In genomic region chr7:30179016-30179436, GRCh38 we compare ENCODE assay signal across 1 cellular context.
A peak's percentile ranks its signal among the peaks of the same experiment; 100 is the strongest.
TF ChIP-seq lines count a peak whose summit lies in the region.

No MANE protein-coding gene starts in this region.

TF ChIP-seq in GM12878, 131 proteins besides CTCF, POLR2A, EP300 and RAD21 (continued from another document and continues in another):
- no peak for TF ChIP-seq PBX3 (IDR thresholded peaks at IDR 0.05; ENCODE audit: insufficient replicate concordance, low read depth, low read length)
- peak; percentile 37; the same call in 1 of the 2 replicates for TF ChIP-seq MTA2 (IDR thresholded peaks at IDR 0.05; ENCODE audit: low read depth)
- TF ChIP-seq TARDBP (IDR thresholded peaks at IDR 0.05; ENCODE audit: borderline replicate concordance) = no peak
- TF ChIP-seq HDAC2 (IDR thresholded peaks at IDR 0.05) = no peak
- no peak for TF ChIP-seq MEF2B (IDR thresholded peaks at IDR 0.05; ENCODE audit: partially characterized antibody, poor library complexity, severe bottlenecking)
- no peak for TF ChIP-seq SIX5 (IDR thresholded peaks at IDR 0.05; ENCODE audit: low read depth, low read length, severe bottlenecking)
- no peak for TF ChIP-seq BCL11A (IDR thresholded peaks at IDR 0.05; ENCODE audit: low read depth, low read length)
- TF ChIP-seq MAX (IDR thresholded peaks at IDR 0.05; ENCODE audit: low read depth, low read length) = no peak
- TF ChIP-seq MEF2A (IDR thresholded peaks at IDR 0.05; ENCODE audit: insufficient read depth, low read depth, low read length) = no peak
- TF ChIP-seq SUPT20H (IDR thresholded peaks at IDR 0.05; ENCODE audit: borderline replicate concordance, control insufficient read depth, low read depth, low read length) = no peak
- TF ChIP-seq CEBPB (IDR thresholded peaks at IDR 0.05; ENCODE audit: borderline replicate concordance in 1 of 2, low read depth in 2 of 2, low read length in 2 of 2) = no peak
- TF ChIP-seq, protein P1, sequence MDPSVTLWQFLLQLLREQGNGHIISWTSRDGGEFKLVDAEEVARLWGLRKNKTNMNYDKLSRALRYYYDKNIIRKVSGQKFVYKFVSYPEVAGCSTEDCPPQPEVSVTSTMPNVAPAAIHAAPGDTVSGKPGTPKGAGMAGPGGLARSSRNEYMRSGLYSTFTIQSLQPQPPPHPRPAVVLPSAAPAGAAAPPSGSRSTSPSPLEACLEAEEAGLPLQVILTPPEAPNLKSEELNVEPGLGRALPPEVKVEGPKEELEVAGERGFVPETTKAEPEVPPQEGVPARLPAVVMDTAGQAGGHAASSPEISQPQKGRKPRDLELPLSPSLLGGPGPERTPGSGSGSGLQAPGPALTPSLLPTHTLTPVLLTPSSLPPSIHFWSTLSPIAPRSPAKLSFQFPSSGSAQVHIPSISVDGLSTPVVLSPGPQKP (IDR thresholded peaks at IDR 0.05; ENCODE audit: low read depth, low read length) = no peak
- no peak for TF ChIP-seq USF1 (IDR thresholded peaks at IDR 0.05; ENCODE audit: borderline replicate concordance, extremely low read length, insufficient read depth, low read depth, low read length)
- no peak for TF ChIP-seq TCF3 (IDR thresholded peaks at IDR 0.05; ENCODE audit: borderline replicate concordance, insufficient read depth, low read depth, low read length)
- no peak for TF ChIP-seq ATF3 (IDR thresholded peaks at IDR 0.05; ENCODE audit: borderline replicate concordance, extremely low read depth, low read depth, low read length)
- 0 out of 2 replicates have a peak, but pooled peaks have one; percentile 51 for TF ChIP-seq DPF2 (IDR thresholded peaks at IDR 0.05)
- TF ChIP-seq BACH1 (IDR thresholded peaks at IDR 0.05; ENCODE audit: borderline replicate concordance) = no peak
- no peak for TF ChIP-seq CBFB (IDR thresholded peaks at IDR 0.05; ENCODE audit: low read depth)
- no peak for TF ChIP-seq SMC3 (IDR thresholded peaks at IDR 0.05; ENCODE audit: borderline replicate concordance, low read length)
- TF ChIP-seq CREM (IDR thresholded peaks at IDR 0.05; ENCODE audit: low read depth) = no peak
- no peak for TF ChIP-seq KAT2A (conservative IDR thresholded peaks at IDR 0.05; ENCODE audit: control insufficient read depth, low read depth, low read length)
- no peak for TF ChIP-seq ZSCAN29 (IDR thresholded peaks at IDR 0.05)
- no peak for TF ChIP-seq RCOR1 (conservative IDR thresholded peaks at IDR 0.05; ENCODE audit: low read depth, low read length)
- TF ChIP-seq IKZF2 (IDR thresholded peaks at IDR 0.05) = peak; percentile 76 to 78
- TF ChIP-seq, protein P2, sequence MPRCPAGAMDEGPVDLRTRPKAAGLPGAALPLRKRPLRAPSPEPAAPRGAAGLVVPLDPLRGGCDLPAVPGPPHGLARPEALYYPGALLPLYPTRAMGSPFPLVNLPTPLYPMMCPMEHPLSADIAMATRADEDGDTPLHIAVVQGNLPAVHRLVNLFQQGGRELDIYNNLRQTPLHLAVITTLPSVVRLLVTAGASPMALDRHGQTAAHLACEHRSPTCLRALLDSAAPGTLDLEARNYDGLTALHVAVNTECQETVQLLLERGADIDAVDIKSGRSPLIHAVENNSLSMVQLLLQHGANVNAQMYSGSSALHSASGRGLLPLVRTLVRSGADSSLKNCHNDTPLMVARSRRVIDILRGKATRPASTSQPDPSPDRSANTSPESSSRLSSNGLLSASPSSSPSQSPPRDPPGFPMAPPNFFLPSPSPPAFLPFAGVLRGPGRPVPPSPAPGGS (IDR thresholded peaks at IDR 0.05; ENCODE audit: borderline replicate concordance, insufficient read depth, low read depth, low read length, poor library complexity, severe bottlenecking) = no peak
- TF ChIP-seq JUNB (IDR thresholded peaks at IDR 0.05) = no peak
- TF ChIP-seq RB1 (IDR thresholded peaks at IDR 0.05; ENCODE audit: borderline replicate concordance) = no peak
- no peak for TF ChIP-seq PKNOX1 (IDR thresholded peaks at IDR 0.05)
- no peak; a peak in 1 of 4 replicates for TF ChIP-seq BHLHE40 (IDR thresholded peaks at IDR 0.05; ENCODE audit: borderline replicate concordance in 1 of 2, low read depth in 2 of 2, low read length in 1 of 2)
- no peak for TF ChIP-seq CHD4 (IDR thresholded peaks at IDR 0.05)
- TF ChIP-seq GABPA (IDR thresholded peaks at IDR 0.05; ENCODE audit: low read depth) = no peak
- TF ChIP-seq, protein P3, sequence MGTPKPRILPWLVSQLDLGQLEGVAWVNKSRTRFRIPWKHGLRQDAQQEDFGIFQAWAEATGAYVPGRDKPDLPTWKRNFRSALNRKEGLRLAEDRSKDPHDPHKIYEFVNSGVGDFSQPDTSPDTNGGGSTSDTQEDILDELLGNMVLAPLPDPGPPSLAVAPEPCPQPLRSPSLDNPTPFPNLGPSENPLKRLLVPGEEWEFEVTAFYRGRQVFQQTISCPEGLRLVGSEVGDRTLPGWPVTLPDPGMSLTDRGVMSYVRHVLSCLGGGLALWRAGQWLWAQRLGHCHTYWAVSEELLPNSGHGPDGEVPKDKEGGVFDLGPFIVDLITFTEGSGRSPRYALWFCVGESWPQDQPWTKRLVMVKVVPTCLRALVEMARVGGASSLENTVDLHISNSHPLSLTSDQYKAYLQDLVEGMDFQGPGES (IDR thresholded peaks at IDR 0.05) = no peak
- peak; percentile 55 for TF ChIP-seq ATF7 (IDR thresholded peaks at IDR 0.05; ENCODE audit: low read depth)
- TF ChIP-seq SUZ12 (IDR thresholded peaks at IDR 0.05; ENCODE audit: unreplicated experiment) = no peak
- no peak for TF ChIP-seq TCF7 (IDR thresholded peaks at IDR 0.05; ENCODE audit: borderline replicate concordance)
- TF ChIP-seq, protein P4, sequence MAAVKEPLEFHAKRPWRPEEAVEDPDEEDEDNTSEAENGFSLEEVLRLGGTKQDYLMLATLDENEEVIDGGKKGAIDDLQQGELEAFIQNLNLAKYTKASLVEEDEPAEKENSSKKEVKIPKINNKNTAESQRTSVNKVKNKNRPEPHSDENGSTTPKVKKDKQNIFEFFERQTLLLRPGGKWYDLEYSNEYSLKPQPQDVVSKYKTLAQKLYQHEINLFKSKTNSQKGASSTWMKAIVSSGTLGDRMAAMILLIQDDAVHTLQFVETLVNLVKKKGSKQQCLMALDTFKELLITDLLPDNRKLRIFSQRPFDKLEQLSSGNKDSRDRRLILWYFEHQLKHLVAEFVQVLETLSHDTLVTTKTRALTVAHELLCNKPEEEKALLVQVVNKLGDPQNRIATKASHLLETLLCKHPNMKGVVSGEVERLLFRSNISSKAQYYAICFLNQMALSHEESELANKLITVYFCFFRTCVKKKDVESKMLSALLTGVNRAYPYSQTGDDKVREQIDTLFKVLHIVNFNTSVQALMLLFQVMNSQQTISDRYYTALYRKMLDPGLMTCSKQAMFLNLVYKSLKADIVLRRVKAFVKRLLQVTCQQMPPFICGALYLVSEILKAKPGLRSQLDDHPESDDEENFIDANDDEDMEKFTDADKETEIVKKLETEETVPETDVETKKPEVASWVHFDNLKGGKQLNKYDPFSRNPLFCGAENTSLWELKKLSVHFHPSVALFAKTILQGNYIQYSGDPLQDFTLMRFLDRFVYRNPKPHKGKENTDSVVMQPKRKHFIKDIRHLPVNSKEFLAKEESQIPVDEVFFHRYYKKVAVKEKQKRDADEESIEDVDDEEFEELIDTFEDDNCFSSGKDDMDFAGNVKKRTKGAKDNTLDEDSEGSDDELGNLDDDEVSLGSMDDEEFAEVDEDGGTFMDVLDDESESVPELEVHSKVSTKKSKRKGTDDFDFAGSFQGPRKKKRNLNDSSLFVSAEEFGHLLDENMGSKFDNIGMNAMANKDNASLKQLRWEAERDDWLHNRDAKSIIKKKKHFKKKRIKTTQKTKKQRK (IDR thresholded peaks at IDR 0.05; ENCODE audit: low read depth, low read length) = no peak
- TF ChIP-seq KDM1A (IDR thresholded peaks at IDR 0.05; ENCODE audit: borderline replicate concordance) = no peak
- no peak for TF ChIP-seq FOXM1 (IDR thresholded peaks at IDR 0.05; ENCODE audit: low read depth, low read length)
- no peak for TF ChIP-seq MLLT1 (IDR thresholded peaks at IDR 0.05)
- TF ChIP-seq RBBP5 (conservative IDR thresholded peaks at IDR 0.05) = peak; percentile 52; the same call in 1 of the 2 replicates
- TF ChIP-seq ZBTB4 (CRISPR knock-in tag; IDR thresholded peaks at IDR 0.05) = no peak
- 0 out of 2 replicates have a peak, but pooled peaks have one; percentile 17 for TF ChIP-seq NR2F1 (conservative IDR thresholded peaks at IDR 0.05)
- no peak for TF ChIP-seq GATAD2B (conservative IDR thresholded peaks at IDR 0.05; ENCODE audit: low read depth)
- no peak for TF ChIP-seq ZNF384 (IDR thresholded peaks at IDR 0.05; ENCODE audit: borderline replicate concordance, low read depth, low read length)
- peak; percentile 57; the same call in 1 of the 2 replicates for TF ChIP-seq YY1 (IDR thresholded peaks at IDR 0.05; ENCODE audit: low read depth, low read length)
- TF ChIP-seq ZNF207 (IDR thresholded peaks at IDR 0.05; ENCODE audit: borderline replicate concordance) = no peak
